Comparison of ENCODE assay signal across 17 cellular contexts in genomic region chr5:149635394-149635793, GRCh38. TPM values are rescaled to one million over a fixed set of nuclear protein-coding genes. Genes with fewer than 3 reads are reported as not detected.
DNase-seq lines count a peak whose midpoint lies in the region; ATAC-seq, FAIRE-seq and TF ChIP-seq lines count a peak whose summit lies in the region.
"Had no signal": no experiment of that assay in that cellular context is flagged by ENCODE, and none has a peak within 500 bp of the region (broad histone marks: within the 10 kb centered on the region; RNA-seq: fewer than 3 reads in every experiment).

No MANE protein-coding gene starts in this region.

- no TSS peak for BruUV-seq in HepG2 (replicated peaks; lab: Mats Ljungman, UMichigan)

- no peak overlapping the region for H3K4me3 ChIP-seq in HepG2 (replicated peaks in 1 of 3; ENCODE audit: insufficient read depth in 1 of 3, low read depth in 2 of 3, low read length in 3 of 3)
- H3K4me3 ChIP-seq: thyroid gland had no signal

- intact Hi-C loops in HepG2 (cut with micrococcal nuclease; ENCODE audit: unreplicated experiment): loop anchor here (5.0 kb wide), 1 partner anchor 142 kb away; no protein-coding TSS in a partner anchor

- CTCF ChIA-PET in HepG2 (lab: Yijun Ruan, JAX; ENCODE audit: low intra/inter-chr PET ratio, low total read pairs): interaction anchor here (2.7 kb wide), 1 partner anchor 192 kb away, joined by 46 read pairs; no protein-coding TSS in a partner anchor

- H3K4me1 ChIP-seq in HepG2 (ENCODE audit: insufficient read depth, low read length): peaks cover 12% of the 10 kb centered on the region

- H3K36me3 ChIP-seq in HepG2 (replicated peaks in 1 of 2; ENCODE audit: control insufficient read depth in 1 of 2, insufficient read depth in 2 of 2, low read length in 2 of 2): no peaks in the 10 kb centered on the region
- H3K36me3 ChIP-seq: thyroid gland had no signal

- POLR2A ChIA-PET in HepG2 (lab: Yijun Ruan, JAX): no interaction called here

- H3K79me2 ChIP-seq in HepG2 (ENCODE audit: insufficient read depth, low read length): no peaks in the 10 kb centered on the region

- ATAC-seq in HepG2 (no peak), HG02763 (IDR thresholded peaks at IDR 0.05; ENCODE audit: unreplicated experiment) (no peak)
- ATAC-seq: left ventricle myocardium superior had no signal

- no peak overlapping the region for H3K4me2 ChIP-seq in HepG2 (ENCODE audit: low read depth, low read length)
- H3K4me2 ChIP-seq: KMS-11 had no signal

- no peak for TF ChIP-seq POLR2A in HepG2 (IDR thresholded peaks at IDR 0.05; ENCODE audit: insufficient read depth in 1 of 2, low read depth in 2 of 2, low read length in 2 of 2)

- DNase-seq in ELR (ENCODE audit: low read depth): peak; percentile 79
- peak; percentile 10 for DNase-seq in fibroblast of peridontal ligament (ENCODE audit: extremely low read depth)
- DNase-seq in stromal cell of bone marrow (ENCODE audit: low read depth): peak; percentile 40
- no peak for DNase-seq in HepG2 (ENCODE audit: low spot score)
- DNase-seq in NCI-H526 (lab: John Stamatoyannopoulos, UW): no peak
- DNase-seq: activated CD4-positive, alpha-beta T cell treated with anti-CD3 and anti-CD28 coated beads, Interleukin-2, amount 10 ng/mL, durations not matched to agents 24 days and 14 days; caudate nucleus; H7; left ventricle myocardium superior; retina; stimulated activated CD4-positive, alpha-beta T cell treated with anti-CD3 and anti-CD28 coated beads, Interleukin-15, amount 100 ng/mL, for 24 hours; thyroid gland had no signal

- no peaks in the 10 kb centered on the region for H3K9me3 ChIP-seq in HepG2 (ENCODE audit: low read length)
- H3K9me3 ChIP-seq: thyroid gland had no signal

- no peak overlapping the region for H2AFZ ChIP-seq in HepG2 (ENCODE audit: low read length)

- H4K20me1 ChIP-seq in HepG2 (ENCODE audit: insufficient read depth, low read length): no peaks in the 10 kb centered on the region

- in situ Hi-C loops in HepG2 (cut with HindIII; ENCODE audit: extremely low pct_ligation_motif_present, low pct_unique_long_range_greater_than_20kb): loop anchor here (5.0 to 25.0 kb wide), 2 partner anchors 192 to 352 kb away; no protein-coding TSS in a partner anchor

- FAIRE-seq in HepG2 (lab: Jason Lieb, UNC): no peak
- FAIRE-seq: G401.6 had no signal

- WGBS in HepG2 (ENCODE audit: low lambda C conversion rate): 38% methylated on average over 2 of the region's 2 CpGs

- H3K9ac ChIP-seq in HepG2 (ENCODE audit: insufficient read depth, low read depth, low read length): no peak overlapping the region
- H3K9ac ChIP-seq: KMS-11 had no signal

- H3K27ac ChIP-seq in VCaP (peak overlapping the region; percentile 61; the same call in 1 of the 2 replicates), HepG2 (ENCODE audit: extremely low read length, insufficient read depth, low read length) (no peak overlapping the region)
- H3K27ac ChIP-seq: HL-60, KMS-11, thyroid gland had no signal

- no peaks in the 10 kb centered on the region for H3K27me3 ChIP-seq in HepG2 (ENCODE audit: control insufficient read depth in 1 of 2, insufficient read depth in 2 of 2, low read length in 2 of 2)
- H3K27me3 ChIP-seq: thyroid gland had no signal

- no peak for TF ChIP-seq RAD21 in HepG2 (CRISPR knock-in tag; IDR thresholded peaks at IDR 0.05)

- TF ChIP-seq CTCF in VCaP (conservative IDR thresholded peaks at IDR 0.05): no peak
- no peak for TF ChIP-seq CTCF in HepG2 (CRISPR knock-in tag; IDR thresholded peaks at IDR 0.05)

- TF ChIP-seq EP300 in HepG2 (IDR thresholded peaks at IDR 0.05; ENCODE audit: low read depth in 2 of 2, low read length in 2 of 2) (no peak), HepG2 (CRISPR knock-in tag; IDR thresholded peaks at IDR 0.05; ENCODE audit: borderline replicate concordance) (no peak)

TF ChIP-seq in HepG2, 621 proteins besides CTCF, POLR2A, EP300 and RAD21:
- no peak for TF ChIP-seq ZNF407 (CRISPR knock-in tag; IDR thresholded peaks at IDR 0.05; ENCODE audit: not compliant biosample characterization)
- 0 out of 4 replicates have a peak, but pooled peaks of 1 of the 2 experiments have one; percentile 28 for TF ChIP-seq MAFK (conservative IDR thresholded peaks at IDR 0.05 in 1 of 2, IDR thresholded peaks at IDR 0.05 in 1 of 2; ENCODE audit: low read length in 2 of 2)

RNA-seq across cellular contexts. Expression of gene ARHGEF37, which starts 54.1 kb away (rescaled TPM):
- 0.27 TPM in 1 of 2 replicates, not detected in the other for total RNA-seq in HepG2 (2016; rRNA removed; fragmentation: Illumina TruSeq; extraction: Trizol)
- total RNA-seq in HepG2 (2016; cell fraction: cytosol; rRNA removed; fragmentation: Illumina TruSeq; extraction: Trizol; ENCODE audit: low read depth): not detected in 2 replicates
- 0.11 TPM in 1 of 2 replicates, not detected in the other for total RNA-seq in HepG2 (2016; cell fraction: insoluble cytoplasmic fraction; rRNA removed; fragmentation: Illumina TruSeq; extraction: Trizol)
- total RNA-seq in HepG2 (2016; cell fraction: membrane; rRNA removed; fragmentation: Illumina TruSeq; extraction: Trizol): not detected in 2 replicates
- not detected in 2 replicates for total RNA-seq in HepG2 (2016; cell fraction: nucleus; rRNA removed; fragmentation: Illumina TruSeq; extraction: Trizol)
- 0.18 and 0.39 TPM in 2 replicates for polyA plus RNA-seq in HepG2 (2011; rRNA removed)
- 0.05 and 0.23 TPM in 2 replicates for polyA plus RNA-seq in HepG2 (2011; cell fraction: cytosol; rRNA removed)
- polyA plus RNA-seq in HepG2 (2011; cell fraction: nucleus; rRNA removed): 0.18 and 0.38 TPM in 2 replicates
- polyA plus RNA-seq in HepG2 (2012): 0.21 and 0.28 TPM in 2 replicates
- not detected in 2 replicates for polyA plus RNA-seq in HepG2 (2016; cell fraction: cytosol; fragmentation: Illumina TruSeq; extraction: Trizol; ENCODE audit: low read depth)
- not detected in 2 replicates for polyA plus RNA-seq in HepG2 (2016; cell fraction: insoluble cytoplasmic fraction; fragmentation: Illumina TruSeq; extraction: Trizol; ENCODE audit: low read depth)
- not detected in 2 replicates for polyA plus RNA-seq in HepG2 (2016; cell fraction: membrane; fragmentation: Illumina TruSeq; extraction: Trizol; ENCODE audit: low read depth)
- 0.48 TPM in 1 of 2 replicates, not detected in the other for polyA plus RNA-seq in HepG2 (2016; cell fraction: nucleus; fragmentation: Illumina TruSeq; extraction: Trizol; ENCODE audit: insufficient read depth, low read depth)
- polyA minus RNA-seq in HepG2 (2011; rRNA and poly(A)+ RNA removed; ENCODE audit: low replicate concordance): 0.51 and 1.4 TPM in 2 replicates
- polyA minus RNA-seq in HepG2 (2011; cell fraction: cytosol; rRNA and poly(A)+ RNA removed): not detected in 2 replicates
- 0.13 and 0.87 TPM in 2 replicates for polyA minus RNA-seq in HepG2 (2011; cell fraction: nucleus; rRNA and poly(A)+ RNA removed)

Comparison
In these comparisons a context has a peak if more than half of its experiments do, and no peak if none do; other contexts are left out.
1. DNase-seq: peak in ELR (single experiment), fibroblast of peridontal ligament (single experiment) and stromal cell of bone marrow (single experiment); none in HepG2 (single experiment) and NCI-H526 (0 of 2).